Comparison of ENCODE assay signal across 14 cellular contexts in the genomic region with DNA sequence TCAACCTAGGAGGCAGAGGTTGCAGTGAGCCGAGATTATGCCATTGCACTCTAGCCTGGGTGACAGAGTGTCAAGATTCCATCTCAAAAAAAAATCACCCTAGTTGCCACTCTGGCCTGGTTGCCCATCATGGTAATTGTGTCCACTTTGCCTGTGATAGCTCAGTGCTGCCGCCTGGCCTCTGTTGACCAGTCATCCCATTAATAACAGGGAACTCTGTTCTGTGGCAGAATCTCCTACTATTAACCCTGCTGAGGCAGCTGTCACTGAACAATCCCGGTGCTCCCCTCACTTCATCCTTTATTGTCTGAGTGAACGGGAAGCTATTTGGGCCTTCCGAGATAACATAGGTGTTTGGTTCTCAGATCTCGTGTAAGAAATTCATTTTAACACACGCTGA. TPM values are rescaled to one million over a fixed set of nuclear protein-coding genes. Genes with fewer than 3 reads are reported as not detected.
DNase-seq lines count a peak whose midpoint lies in the region; ATAC-seq and TF ChIP-seq lines count a peak whose summit lies in the region.
"Had no signal": no experiment of that assay in that cellular context is flagged by ENCODE, and none has a peak within 500 bp of the region (broad histone marks: within the 10 kb centered on the region; RNA-seq: fewer than 3 reads in every experiment).

No MANE protein-coding gene starts in this region.

- no peaks in the 10 kb centered on the region for H3K79me2 ChIP-seq in DND-41 (ENCODE audit: insufficient read depth, low read length)

- DNase-seq in DND-41 (no peak), NCI-H146 (lab: John Stamatoyannopoulos, UW) (peak; percentile 27), T-helper 17 cell (no peak), myocyte (ENCODE audit: low read depth) (peak; percentile 31)
- DNase-seq in activated naive CD8-positive, alpha-beta T cell treated with anti-CD3 and anti-CD28 coated beads, Interleukin-2, amount 50 U/mL, for 24 hours = no peak
- no peak for DNase-seq in stimulated activated CD4-positive, alpha-beta T cell treated with anti-CD3 and anti-CD28 coated beads, Interleukin-2, amount 100 ng/mL, for 24 hours
- no peak for DNase-seq in effector CD4-positive, alpha-beta T cell
- DNase-seq: Caco-2, MV-4-11, NCI-H1436, NCI-H2081 treated with DMSO at 0.1 percent for 48 hours, Peyer's patch, SHP77 treated with DMSO at 0.1 percent for 48 hours had no signal

- H3K36me3 ChIP-seq in DND-41 (ENCODE audit: insufficient read depth, low read length) = peaks cover 65% of the 10 kb centered on the region

- H3K27ac Mint-ChIP-seq in T-helper 17 cell = peak overlapping the region; percentile 8
- no peak overlapping the region for H3K27ac Mint-ChIP-seq in activated naive CD8-positive, alpha-beta T cell treated with anti-CD3 and anti-CD28 coated beads, Interleukin-2, amount 50 U/mL, for 24 hours

- H3K27me3 Mint-ChIP-seq in T-helper 17 cell = no peaks in the 10 kb centered on the region
- no peaks in the 10 kb centered on the region for H3K27me3 Mint-ChIP-seq in activated naive CD8-positive, alpha-beta T cell treated with anti-CD3 and anti-CD28 coated beads, Interleukin-2, amount 50 U/mL, for 24 hours

- TF ChIP-seq CTCF in DND-41 (IDR thresholded peaks at IDR 0.05; ENCODE audit: borderline replicate concordance, extremely low read depth, low read length, poor library complexity, severe bottlenecking) = no peak

- H3K27ac ChIP-seq in DND-41 (ENCODE audit: low read length) = no peak overlapping the region
- H3K27ac ChIP-seq: Peyer's patch had no signal

- no peak overlapping the region for H2AFZ ChIP-seq in DND-41 (ENCODE audit: low read depth, low read length)

- no peaks in the 10 kb centered on the region for H3K4me1 ChIP-seq in DND-41 (ENCODE audit: insufficient read depth, low read length)
- H3K4me1 ChIP-seq: Caco-2 had no signal

- H3K4me1 Mint-ChIP-seq in T-helper 17 cell = no peaks in the 10 kb centered on the region
- no peaks in the 10 kb centered on the region for H3K4me1 Mint-ChIP-seq in activated naive CD8-positive, alpha-beta T cell treated with anti-CD3 and anti-CD28 coated beads, Interleukin-2, amount 50 U/mL, for 24 hours

- H3K4me2 ChIP-seq in DND-41 (ENCODE audit: insufficient read depth, low read length) = no peak overlapping the region

- no peaks in the 10 kb centered on the region for H3K27me3 ChIP-seq in DND-41 (ENCODE audit: insufficient read depth, low read length, poor library complexity)
- H3K27me3 ChIP-seq: Peyer's patch had no signal

- peaks cover 12% of the 10 kb centered on the region for H3K9me3 Mint-ChIP-seq in activated naive CD8-positive, alpha-beta T cell treated with anti-CD3 and anti-CD28 coated beads, Interleukin-2, amount 50 U/mL, for 24 hours

- H3K9me3 ChIP-seq in DND-41 (ENCODE audit: insufficient read depth, low read length, severe bottlenecking) = peaks cover 14% of the 10 kb centered on the region
- peaks cover 9% of the 10 kb centered on the region for H3K9me3 ChIP-seq in T-helper 17 cell (ENCODE audit: control insufficient read depth, low read length, poor library complexity, severe bottlenecking)

- no peak overlapping the region for H3K9ac ChIP-seq in DND-41 (ENCODE audit: low read depth, low read length)

- ATAC-seq in DND-41 (ENCODE audit: insufficient read depth, low read depth) = 0 out of 3 replicates have a peak, but pooled peaks have one; percentile 11
- no peak for ATAC-seq in T-helper 17 cell
- ATAC-seq in activated naive CD8-positive, alpha-beta T cell treated with anti-CD3 and anti-CD28 coated beads, Interleukin-2, amount 50 U/mL, for 24 hours = no peak
- ATAC-seq in HG03378 (IDR thresholded peaks at IDR 0.05; ENCODE audit: unreplicated experiment) = no peak

- H3K4me3 ChIP-seq in DND-41 (ENCODE audit: low read depth in 1 of 2, low read length in 2 of 2) = no peak overlapping the region
- H3K4me3 ChIP-seq: Peyer's patch had no signal

- no peaks in the 10 kb centered on the region for H4K20me1 ChIP-seq in DND-41 (ENCODE audit: insufficient read depth, low read length)

- H3K36me3 Mint-ChIP-seq in T-helper 17 cell (ENCODE audit: low read depth) = peaks cover 5% of the 10 kb centered on the region
- H3K36me3 Mint-ChIP-seq in activated naive CD8-positive, alpha-beta T cell treated with anti-CD3 and anti-CD28 coated beads, Interleukin-2, amount 50 U/mL, for 24 hours (ENCODE audit: low read depth) = peaks cover 52% of the 10 kb centered on the region

- H3K4me3 Mint-ChIP-seq in T-helper 17 cell = no peak overlapping the region
- no peak overlapping the region for H3K4me3 Mint-ChIP-seq in activated naive CD8-positive, alpha-beta T cell treated with anti-CD3 and anti-CD28 coated beads, Interleukin-2, amount 50 U/mL, for 24 hours

RNA-seq across cellular contexts. Expression of gene ZNF3, which starts 14.6 kb away (rescaled TPM):
- 10 to 100 TPM; 42.3 to 45.2 TPM for total RNA-seq in T-helper 17 cell
- 40.7 and 61.3 TPM in 2 replicates for total RNA-seq in myocyte
- 26.1 TPM for polyA plus RNA-seq in myocyte (2012)

RNA-seq across cellular contexts. Expression of gene ZSCAN21, which starts 17.4 kb away (rescaled TPM):
- total RNA-seq in T-helper 17 cell = 1 to 10 TPM; 4.2 to 5.2 TPM
- 25.2 and 27.2 TPM in 2 replicates for total RNA-seq in myocyte
- polyA plus RNA-seq in myocyte (2012) = 13.2 TPM

RNA-seq across cellular contexts. Expression of gene COPS6, which starts 21.8 kb away (rescaled TPM):
- 10 to 100 TPM; 62.5 to 64.7 TPM for total RNA-seq in T-helper 17 cell
- total RNA-seq in myocyte = 52.9 and 56.0 TPM in 2 replicates
- 174 TPM for polyA plus RNA-seq in myocyte (2012)

RNA-seq across cellular contexts. Expression of gene MCM7, which starts 34.2 kb away (rescaled TPM):
- total RNA-seq in T-helper 17 cell (100 to 1,000 TPM; 111 to 119 TPM), myocyte (23.2 and 31.1 TPM in 2 replicates)
- polyA plus RNA-seq in myocyte (2012) = 41.0 TPM

RNA-seq across cellular contexts. Expression of gene AP4M1, which starts 34.5 kb away (rescaled TPM):
- total RNA-seq in T-helper 17 cell = 1 to 10 TPM; 8.6 to 9.3 TPM
- 38.5 and 51.7 TPM in 2 replicates for total RNA-seq in myocyte
- polyA plus RNA-seq in myocyte (2012) = 38.0 TPM

Comparison
In these comparisons a context has a peak if more than half of its experiments do, and no peak if none do; other contexts are left out.
1. DNase-seq: peak in NCI-H146 (single experiment) and myocyte (single experiment); none in DND-41 (single experiment), T-helper 17 cell (0 of 3), activated naive CD8-positive, alpha-beta T cell treated with anti-CD3 and anti-CD28 coated beads, Interleukin-2, amount 50 U/mL, for 24 hours (single experiment), stimulated activated CD4-positive, alpha-beta T cell treated with anti-CD3 and anti-CD28 coated beads, Interleukin-2, amount 100 ng/mL, for 24 hours (0 of 2) and effector CD4-positive, alpha-beta T cell (single experiment).